9 cellular contexts compared by ENCODE assay signal in the genomic region with DNA sequence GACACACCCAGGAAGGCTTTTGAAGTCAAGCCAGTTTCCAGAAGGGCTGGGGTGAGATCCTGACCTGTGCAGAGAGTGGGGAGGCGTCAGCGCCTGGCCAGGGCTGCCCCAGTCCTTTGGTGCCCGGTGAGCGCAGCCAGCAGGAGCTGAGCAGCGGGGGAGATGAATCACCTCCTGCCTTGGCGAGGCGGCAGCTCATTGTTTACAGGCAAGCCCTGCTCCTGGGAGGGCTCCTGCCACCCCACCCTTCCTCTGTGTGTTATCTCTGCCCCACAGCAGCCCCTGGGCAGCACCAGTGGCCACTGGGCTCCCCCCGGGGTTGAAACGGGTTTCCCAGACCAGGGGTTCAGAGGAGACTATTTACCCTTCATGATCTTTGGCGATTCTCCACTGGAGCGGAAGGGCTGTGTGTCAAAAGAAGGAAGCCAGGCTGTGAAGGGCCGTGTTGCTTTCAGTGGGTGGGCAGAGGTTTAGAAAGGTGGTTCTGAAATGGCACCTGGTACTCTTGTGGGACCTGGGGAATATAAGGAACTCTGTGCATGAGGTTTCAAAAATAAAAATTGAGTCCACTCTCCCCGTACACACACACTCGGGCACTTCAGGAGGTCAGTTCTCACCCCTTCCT. TPM values are rescaled to one million over a fixed set of nuclear protein-coding genes. Genes with fewer than 3 reads are reported as not detected.
DNase-seq lines count a peak whose midpoint lies in the region; FAIRE-seq and TF ChIP-seq lines count a peak whose summit lies in the region.
"Had no signal": no experiment of that assay in that cellular context is flagged by ENCODE, and none has a peak within 500 bp of the region (broad histone marks: within the 10 kb centered on the region; RNA-seq: fewer than 3 reads in every experiment).

No MANE protein-coding gene starts in this region.

- H3K27me3 Mint-ChIP-seq in activated naive CD4-positive, alpha-beta T cell treated with anti-CD3 and anti-CD28 coated beads for 36 hours (ENCODE audit: low read depth) = no peaks in the 10 kb centered on the region
- H3K27me3 Mint-ChIP-seq: naive B cell had no signal

- intact Hi-C loops in kidney (cut with DNase I) = no loop called here
- intact Hi-C loops in activated naive CD4-positive, alpha-beta T cell treated with anti-CD3 and anti-CD28 coated beads for 36 hours (cut with micrococcal nuclease) = no loop called here
- intact Hi-C loops in lower leg skin (cut with DNase I; ENCODE audit: low total_unique reads) = no loop called here

- CTCF ChIA-PET in activated naive CD4-positive, alpha-beta T cell treated with anti-CD3 and anti-CD28 coated beads for 36 hours (lab: Charles Lee) = interaction anchor here (1.0 kb wide), 1 partner anchor 41 kb away, joined by 3 read pairs; no protein-coding TSS in a partner anchor

- H3K9me3 ChIP-seq in kidney (ENCODE audit: control insufficient read depth in 1 of 2, low read length in 2 of 2) (no peaks in the 10 kb centered on the region), SJCRH30 (replicated peaks) (no peaks in the 10 kb centered on the region)

- H3K4me1 ChIP-seq in kidney (ENCODE audit: control insufficient read depth in 1 of 2, insufficient read depth in 1 of 2, low read depth in 1 of 2, low read length in 2 of 2) (no peaks in the 10 kb centered on the region), SJCRH30 (no peaks in the 10 kb centered on the region)

- H3K27ac ChIP-seq in kidney (ENCODE audit: low read depth in 2 of 2, low read length in 2 of 2) (peak overlapping the region in 1 of 2 donors; percentile 34), temporal lobe (ENCODE audit: low read depth, low read length) (peak overlapping the region; percentile 17), SJCRH30 (no peak overlapping the region)

- no peaks in the 10 kb centered on the region for H3K27me3 ChIP-seq in SJCRH30

- 59 to 60% methylated on average over 13 to 14 of the region's 14 CpGs for WGBS in lower leg skin, 2 donors

- peak; percentile 94 for DNase-seq in NCI-H226
- peak; percentile 63 to 72 for DNase-seq in cardiac fibroblast (ENCODE audit: low read depth in 2 of 2)
- peak; percentile 86 for DNase-seq in kidney
- no peak for DNase-seq in SJCRH30
- DNase-seq in activated effector memory CD4-positive, alpha-beta T cell treated with anti-CD3 and anti-CD28 coated beads, Interleukin-2, amount 50 U/mL, for 16 hours = no peak
- no peak for DNase-seq in activated naive CD4-positive, alpha-beta T cell treated with anti-CD3 and anti-CD28 coated beads for 36 hours
- DNase-seq in lower leg skin (ENCODE audit: low spot score in 2 of 2) = no peak
- DNase-seq: naive B cell had no signal

- H3K36me3 ChIP-seq in kidney (ENCODE audit: control insufficient read depth in 1 of 2, insufficient read depth in 2 of 2, low read length in 2 of 2) (peaks cover 28 to 43% of the 10 kb centered on the region in 2 donors), SJCRH30 (peaks cover 45% of the 10 kb centered on the region)

- H3K36me3 Mint-ChIP-seq in activated naive CD4-positive, alpha-beta T cell treated with anti-CD3 and anti-CD28 coated beads for 36 hours (ENCODE audit: low read depth) = peaks cover 6% of the 10 kb centered on the region

- no peak overlapping the region for H3K27ac Mint-ChIP-seq in activated naive CD4-positive, alpha-beta T cell treated with anti-CD3 and anti-CD28 coated beads for 36 hours

- no peak for FAIRE-seq in kidney (lab: Jason Lieb, UNC)

- no peak overlapping the region for H3K4me3 Mint-ChIP-seq in activated naive CD4-positive, alpha-beta T cell treated with anti-CD3 and anti-CD28 coated beads for 36 hours

- TF ChIP-seq CTCF in cardiac fibroblast (IDR thresholded peaks at IDR 0.05; ENCODE audit: low read depth, low read length) (no peak), kidney (IDR thresholded peaks at IDR 0.05; ENCODE audit: borderline replicate concordance, extremely low read depth, insufficient read depth) (no peak), lower leg skin (IDR thresholded peaks at IDR 0.05) (no peak)

- H3K9ac ChIP-seq in kidney (ENCODE audit: low read length in 2 of 2) = no peak overlapping the region

- H3K4me3 ChIP-seq in cardiac fibroblast (replicated peaks in 1 of 2; ENCODE audit: low read depth in 2 of 2, low read length in 2 of 2) (no peak overlapping the region), kidney (ENCODE audit: low read length in 2 of 2) (no peak overlapping the region), SJCRH30 (no peak overlapping the region), lower leg skin (ENCODE audit: low read depth, poor library complexity, severe bottlenecking) (no peak overlapping the region)

- no peaks in the 10 kb centered on the region for H3K4me1 Mint-ChIP-seq in activated naive CD4-positive, alpha-beta T cell treated with anti-CD3 and anti-CD28 coated beads for 36 hours (ENCODE audit: low read depth)

- H3K9me3 Mint-ChIP-seq in activated naive CD4-positive, alpha-beta T cell treated with anti-CD3 and anti-CD28 coated beads for 36 hours = no peaks in the 10 kb centered on the region
- H3K9me3 Mint-ChIP-seq: naive B cell had no signal

- TF ChIP-seq POLR2A in lower leg skin (IDR thresholded peaks at IDR 0.05) = no peak

RNA-seq across cellular contexts. Expression of a gene that starts 14.1 kb away (rescaled TPM):
- total RNA-seq in kidney (149 TPM), temporal lobe (3.7 TPM), lower leg skin (100 to 1,000 TPM; 371 to 689 (median 435) TPM)
- polyA plus RNA-seq in kidney (ENCODE audit: insufficient read depth, low read depth, low replicate concordance) = 15.7 TPM
- 4.3 and 8.8 TPM in 2 replicates for total RNA-seq in SJCRH30 (2014; rRNA removed; shearing (Covaris generic))
- total RNA-seq in activated naive CD4-positive, alpha-beta T cell treated with anti-CD3 and anti-CD28 coated beads for 36 hours = 1 to 10 TPM in 1 of 2 experiments, under 1 TPM in 1; 0.83 to 1.0 TPM

RNA-seq across cellular contexts. Expression of a gene that starts 40.1 kb away (rescaled TPM):
- total RNA-seq in kidney (95.1 TPM), temporal lobe (36.1 TPM), lower leg skin (10 to 100 TPM; 54.0 to 85.1 (median 74.1) TPM)
- polyA plus RNA-seq in kidney (ENCODE audit: insufficient read depth, low read depth, low replicate concordance) = 62.9 TPM
- 63.4 and 74.0 TPM in 2 replicates for total RNA-seq in SJCRH30 (2014; rRNA removed; shearing (Covaris generic))
- 10 to 100 TPM; 68.3 TPM for total RNA-seq in activated naive CD4-positive, alpha-beta T cell treated with anti-CD3 and anti-CD28 coated beads for 36 hours

RNA-seq across cellular contexts. Expression of a gene that starts 40.3 kb away (rescaled TPM):
- total RNA-seq in kidney = 51.6 TPM
- 40.0 TPM for polyA plus RNA-seq in kidney (ENCODE audit: insufficient read depth, low read depth, low replicate concordance)
- 6.6 TPM for total RNA-seq in temporal lobe
- total RNA-seq in SJCRH30 (2014; rRNA removed; shearing (Covaris generic)) = 25.9 and 28.1 TPM in 2 replicates
- total RNA-seq in activated naive CD4-positive, alpha-beta T cell treated with anti-CD3 and anti-CD28 coated beads for 36 hours = 10 to 100 TPM; 36.2 to 44.0 TPM
- 10 to 100 TPM; 50.8 to 76.3 (median 60.5) TPM for total RNA-seq in lower leg skin

RNA-seq across cellular contexts. Expression of a gene that starts 57.8 kb away (rescaled TPM):
- 34.5 TPM for total RNA-seq in kidney
- 105 TPM for polyA plus RNA-seq in kidney (ENCODE audit: insufficient read depth, low read depth, low replicate concordance)
- 6.4 TPM for total RNA-seq in temporal lobe
- 29.0 and 31.5 TPM in 2 replicates for total RNA-seq in SJCRH30 (2014; rRNA removed; shearing (Covaris generic))
- total RNA-seq in activated naive CD4-positive, alpha-beta T cell treated with anti-CD3 and anti-CD28 coated beads for 36 hours = 10 to 100 TPM; 48.7 to 50.2 TPM
- 10 to 100 TPM; 20.6 to 31.0 (median 28.9) TPM for total RNA-seq in lower leg skin

Comparison
In these comparisons a context has a peak if more than half of its experiments do, and no peak if none do; other contexts are left out.
1. DNase-seq: peak in NCI-H226 (single experiment), cardiac fibroblast (2 of 2) and kidney (single experiment); none in SJCRH30 (0 of 2), activated effector memory CD4-positive, alpha-beta T cell treated with anti-CD3 and anti-CD28 coated beads, Interleukin-2, amount 50 U/mL, for 16 hours (single experiment), activated naive CD4-positive, alpha-beta T cell treated with anti-CD3 and anti-CD28 coated beads for 36 hours (single experiment) and lower leg skin (0 of 2).
2. RNA of a gene that starts 14.1 kb away (total RNA-seq): 371 to 689 TPM in lower leg skin and 149 TPM in kidney (single experiment); 4.3 to 8.8 TPM in SJCRH30, 3.7 TPM in temporal lobe (single experiment) and 0.83 to 1.0 TPM in activated naive CD4-positive, alpha-beta T cell treated with anti-CD3 and anti-CD28 coated beads for 36 hours; every median in the first group is over 10 times any median in the second.